Comparison of ENCODE assay signal across 8 cellular contexts in the genomic region with DNA sequence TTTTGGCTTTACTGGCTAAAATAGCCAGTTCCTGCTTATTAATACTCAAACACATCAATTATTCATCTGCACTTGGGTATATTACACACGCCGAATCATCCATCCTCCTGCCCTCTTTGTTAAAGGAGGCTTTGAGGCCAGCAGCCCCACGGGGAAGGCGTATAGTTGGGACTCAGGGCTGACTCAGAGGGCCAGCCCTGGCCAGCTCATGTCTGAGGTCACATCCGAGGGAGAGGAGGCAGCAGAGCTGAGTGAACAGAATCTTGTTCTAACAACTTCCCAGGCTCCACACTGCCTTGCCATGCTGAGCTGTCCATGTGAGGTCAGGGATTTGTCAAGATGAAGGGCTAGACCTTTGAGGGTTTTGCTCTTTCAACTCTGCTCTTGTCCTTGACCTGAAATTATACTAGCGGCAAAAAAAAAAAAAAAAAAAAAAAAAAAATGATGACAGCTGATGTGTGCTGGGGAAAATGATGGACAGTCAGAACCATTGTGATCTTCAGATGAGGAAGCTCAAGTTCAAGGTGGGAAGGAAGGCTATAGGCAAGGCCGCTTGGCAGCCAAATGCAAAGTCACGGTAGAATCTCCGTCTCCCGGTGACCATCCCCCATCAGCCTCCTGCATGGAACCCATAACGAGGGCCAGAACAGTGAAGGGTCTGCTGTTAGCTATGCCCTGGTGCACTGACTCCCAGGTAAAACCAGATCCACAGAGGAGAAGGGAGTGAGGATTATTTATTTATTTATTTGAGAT. TPM values are rescaled to one million over a fixed set of nuclear protein-coding genes. Genes with fewer than 3 reads are reported as not detected.
DNase-seq lines count a peak whose midpoint lies in the region; ATAC-seq and TF ChIP-seq lines count a peak whose summit lies in the region.

No MANE protein-coding gene starts in this region.

- no peaks in the 10 kb centered on the region for H4K20me1 ChIP-seq in neural progenitor cell (ENCODE audit: low read depth)

- intact Hi-C loops in Calu3 (cut with micrococcal nuclease; ENCODE audit: unreplicated experiment) = no loop called here

- no peak overlapping the region for H3K4me3 ChIP-seq in brain microvascular endothelial cell (ENCODE audit: low read depth, low read length)
- H3K4me3 ChIP-seq in neural progenitor cell = no peak overlapping the region

- no peak overlapping the region for H2AFZ ChIP-seq in neural progenitor cell (replicated peaks)

- no peak overlapping the region for H3K9ac ChIP-seq in neural progenitor cell

- no peaks in the 10 kb centered on the region for H3F3A ChIP-seq in neural progenitor cell (ENCODE audit: low read depth)

- H3K36me3 ChIP-seq in brain microvascular endothelial cell (replicated peaks) (no peaks in the 10 kb centered on the region), neural progenitor cell (no peaks in the 10 kb centered on the region)

- peak overlapping the region; percentile 24 for H3K4me3 Mint-ChIP-seq in Calu3 (ENCODE audit: low read depth, unreplicated experiment)
- peak overlapping the region; percentile 5 for H3K4me3 Mint-ChIP-seq in neural progenitor cell
- no peak overlapping the region for H3K4me3 Mint-ChIP-seq in effector memory CD8-positive, alpha-beta T cell

- no peaks in the 10 kb centered on the region for H3K9me3 Mint-ChIP-seq in Calu3 (ENCODE audit: low read depth, unreplicated experiment)
- H3K9me3 Mint-ChIP-seq in neural progenitor cell = no peaks in the 10 kb centered on the region
- no peaks in the 10 kb centered on the region for H3K9me3 Mint-ChIP-seq in effector memory CD8-positive, alpha-beta T cell

- H3K4me1 Mint-ChIP-seq in Calu3 (ENCODE audit: low read depth, unreplicated experiment) (peaks cover 10% of the 10 kb centered on the region), neural progenitor cell (peaks cover 19% of the 10 kb centered on the region)
- H3K4me1 Mint-ChIP-seq in effector memory CD8-positive, alpha-beta T cell (ENCODE audit: low read depth in 2 of 2) = no peaks in the 10 kb centered on the region

- H3K79me2 ChIP-seq in neural progenitor cell (ENCODE audit: low read depth) = no peaks in the 10 kb centered on the region

- no peaks in the 10 kb centered on the region for H3K27me3 ChIP-seq in brain microvascular endothelial cell (replicated peaks)
- H3K27me3 ChIP-seq in neural progenitor cell = no peaks in the 10 kb centered on the region

- in situ Hi-C loops in brain microvascular endothelial cell (cut with HindIII; ENCODE audit: low pct_ligation_motif_present, low sequenced_read_pairs) = no loop called here
- in situ Hi-C loops in KBM-7 (cut with MboI; ENCODE audit: low pct_unique_long_range_greater_than_20kb, low sequenced_read_pairs) = no loop called here

- H3K9me3 ChIP-seq in neural progenitor cell (ENCODE audit: low read depth) = no peaks in the 10 kb centered on the region

- H3K27ac ChIP-seq in brain microvascular endothelial cell (peak overlapping the region; percentile 47), neural progenitor cell (no peak overlapping the region)

- H3K36me3 Mint-ChIP-seq in Calu3 (ENCODE audit: insufficient read depth, unreplicated experiment) (no peaks in the 10 kb centered on the region), neural progenitor cell (no peaks in the 10 kb centered on the region)
- H3K36me3 Mint-ChIP-seq in effector memory CD8-positive, alpha-beta T cell (ENCODE audit: insufficient read depth) = no peaks in the 10 kb centered on the region

- CTCF ChIA-PET in Calu3 (lab: Charles Lee) = interaction anchor here (0.6 to 1.3 kb wide), 8 partner anchors 12 to 1276 kb away, joined by 3 to 10 read pairs (median 5); no protein-coding TSS in a partner anchor

- BruUV-seq in Calu3 (replicated peaks; lab: Mats Ljungman, UMichigan) = no TSS peak

- no peak for TF ChIP-seq CTCF in Calu3 (IDR thresholded peaks at IDR 0.05; ENCODE audit: unreplicated experiment)
- TF ChIP-seq CTCF in brain microvascular endothelial cell (IDR thresholded peaks at IDR 0.05; ENCODE audit: low read depth, low read length, missing control alignments) = no peak
- TF ChIP-seq CTCF in neural progenitor cell (IDR thresholded peaks at IDR 0.05) = no peak

- no peaks in the 10 kb centered on the region for H3K4me1 ChIP-seq in neural progenitor cell

- DNase-seq in Calu3 (peak; percentile 68), HT1080 (ENCODE audit: low read depth) (peak; percentile 98), brain microvascular endothelial cell (peak; percentile 89), neural progenitor cell (ENCODE audit: low spot score) (peak; percentile 12), COR-L47 (lab: John Stamatoyannopoulos, UW) (no peak), KBM-7 (no peak), NCI-H2081 (lab: John Stamatoyannopoulos, UW) (no peak)
- no peak for DNase-seq in effector memory CD8-positive, alpha-beta T cell

- ATAC-seq in effector memory CD8-positive, alpha-beta T cell (replicated peaks) = no peak

- H3K4me2 ChIP-seq in neural progenitor cell = no peak overlapping the region

- H3K27me3 Mint-ChIP-seq in Calu3 (ENCODE audit: unreplicated experiment) (no peaks in the 10 kb centered on the region), neural progenitor cell (ENCODE audit: insufficient read depth, low read depth) (peaks cover 7% of the 10 kb centered on the region)
- H3K27me3 Mint-ChIP-seq in effector memory CD8-positive, alpha-beta T cell = peaks cover 18 to 19% of the 10 kb centered on the region in 2 donors

- H3K27ac Mint-ChIP-seq in Calu3 (ENCODE audit: unreplicated experiment) = no peak overlapping the region
- peak overlapping the region; percentile 57 for H3K27ac Mint-ChIP-seq in neural progenitor cell
- no peak overlapping the region for H3K27ac Mint-ChIP-seq in effector memory CD8-positive, alpha-beta T cell

RNA-seq across cellular contexts. Expression of a gene that starts 12.5 kb away (rescaled TPM):
- total RNA-seq in Calu3 (2022) (76.0 and 79.5 TPM in 2 replicates), neural progenitor cell (ENCODE audit: low replicate concordance) (80.7 and 91.0 TPM in 2 replicates)
- total RNA-seq in HT1080 (2014; rRNA removed; shearing (Covaris generic)) = 76.6 and 77.7 TPM in 2 replicates
- polyA plus RNA-seq in HT1080 (2015; cell fraction: cytosol; rRNA removed) = 90.3 and 99.5 TPM in 2 replicates
- polyA plus RNA-seq in HT1080 (2015; cell fraction: nucleus; rRNA removed) = 178 and 188 TPM in 2 replicates

RNA-seq across cellular contexts. Expression of a gene that starts 38.7 kb away (rescaled TPM):
- total RNA-seq in Calu3 (2022) (327 and 328 TPM in 2 replicates), neural progenitor cell (ENCODE audit: low replicate concordance) (216 and 257 TPM in 2 replicates)
- total RNA-seq in HT1080 (2014; rRNA removed; shearing (Covaris generic)) = 207 and 288 TPM in 2 replicates
- polyA plus RNA-seq in HT1080 (2015; cell fraction: cytosol; rRNA removed) = 243 and 283 TPM in 2 replicates
- polyA plus RNA-seq in HT1080 (2015; cell fraction: nucleus; rRNA removed) = 328 and 343 TPM in 2 replicates

Comparison
In these comparisons a context has a peak if more than half of its experiments do, and no peak if none do; other contexts are left out.
1. DNase-seq: peak in Calu3 (single experiment), HT1080 (single experiment), brain microvascular endothelial cell (single experiment) and neural progenitor cell (single experiment); none in COR-L47 (single experiment), effector memory CD8-positive, alpha-beta T cell (0 of 3), KBM-7 (single experiment) and NCI-H2081 (0 of 2).
2. H3K4me3 Mint-ChIP-seq: peak in Calu3 (single experiment) and neural progenitor cell (single experiment); none in effector memory CD8-positive, alpha-beta T cell (0 of 2).